In genomic region chr22:31083923-31084810, GRCh38 we compare ENCODE assay signal across 8 cellular contexts. TPM values are rescaled to one million over a fixed set of nuclear protein-coding genes. Genes with fewer than 3 reads are reported as not detected.
DNase-seq lines count a peak whose midpoint lies in the region; ATAC-seq and TF ChIP-seq lines count a peak whose summit lies in the region.

No MANE protein-coding gene starts in this region.

- H3K4me3 ChIP-seq in DND-41 (ENCODE audit: low read depth in 1 of 2, low read length in 2 of 2) = peak overlapping the region; percentile 70 to 87
- peak overlapping the region; percentile 66 for H3K4me3 ChIP-seq in HUES6 (ENCODE audit: low read depth, low read length)
- H3K4me3 ChIP-seq in tibial artery = peak overlapping the region; percentile 90 to 92
- no peak overlapping the region for H3K4me3 ChIP-seq in Caco-2 (ENCODE audit: low read depth, low read length)

- no peaks in the 10 kb centered on the region for H3K9me3 ChIP-seq in DND-41 (ENCODE audit: insufficient read depth, low read length, severe bottlenecking)
- H3K9me3 ChIP-seq in HUES6 (ENCODE audit: control insufficient read depth, insufficient read depth, low read depth, low read length) = no peaks in the 10 kb centered on the region
- no peaks in the 10 kb centered on the region for H3K9me3 ChIP-seq in tibial artery
- no peaks in the 10 kb centered on the region for H3K9me3 ChIP-seq in Caco-2

- H3K4me1 ChIP-seq in DND-41 (ENCODE audit: insufficient read depth, low read length) (peaks cover 51% of the 10 kb centered on the region), HUES6 (ENCODE audit: control insufficient read depth, insufficient read depth, low read length) (peaks cover 37% of the 10 kb centered on the region), tibial artery (peaks cover 0 to 74% (median 63%) of the 10 kb centered on the region in 4 donors), Caco-2 (peaks cover 31% of the 10 kb centered on the region)

- H3K27me3 ChIP-seq in DND-41 (ENCODE audit: insufficient read depth, low read length, poor library complexity) (no peaks in the 10 kb centered on the region), HUES6 (ENCODE audit: control insufficient read depth, insufficient read depth, low read length) (no peaks in the 10 kb centered on the region), tibial artery (no peaks in the 10 kb centered on the region), Caco-2 (replicated peaks; ENCODE audit: control insufficient read depth, insufficient read depth, low read length) (no peaks in the 10 kb centered on the region)

- H3K27me3 Mint-ChIP-seq in Caco-2 (ENCODE audit: insufficient read depth, unreplicated experiment) = no peaks in the 10 kb centered on the region

- no peaks in the 10 kb centered on the region for H3K9me3 Mint-ChIP-seq in Caco-2 (ENCODE audit: unreplicated experiment)

- H3K36me3 ChIP-seq in DND-41 (ENCODE audit: insufficient read depth, low read length) (peaks cover 23% of the 10 kb centered on the region), HUES6 (ENCODE audit: control insufficient read depth, insufficient read depth, low read length) (peaks cover 4% of the 10 kb centered on the region; the same call in 1 of the 2 replicates), tibial artery (peaks cover 53 to 58% (median 54%) of the 10 kb centered on the region in 3 donors), Caco-2 (ENCODE audit: control insufficient read depth, insufficient read depth, low read length) (peaks cover 1% of the 10 kb centered on the region)

- no peaks in the 10 kb centered on the region; the same call in 1 of the 2 replicates for H4K20me1 ChIP-seq in DND-41 (ENCODE audit: insufficient read depth, low read length)

- no TSS peak for BruUV-seq in Caco-2 (replicated peaks; lab: Mats Ljungman, UMichigan)

- peak overlapping the region; percentile 99 for H2AFZ ChIP-seq in DND-41 (ENCODE audit: low read depth, low read length)

- intact Hi-C loops in tibial artery (cut with DNase I; ENCODE audit: low total_unique reads) (loop anchor here (2.0 to 5.0 kb wide), 2 partner anchors 47 to 115 kb away; partner anchors contain the start of genes MORC2 and TUG1), Caco-2 (cut with micrococcal nuclease; ENCODE audit: unreplicated experiment) (no loop called here)

- H3K4me2 ChIP-seq in DND-41 (ENCODE audit: insufficient read depth, low read length) = peak overlapping the region; percentile 99

- no peak for DNase-seq in DND-41
- peak; percentile 36 for DNase-seq in astrocyte of the hippocampus (ENCODE audit: low read depth, low spot score)
- peak; percentile 58 for DNase-seq in left lobe of liver (ENCODE audit: low spot score)
- no peak for DNase-seq in tibial artery
- DNase-seq in Caco-2 = no peak

- H3K9ac ChIP-seq in DND-41 (ENCODE audit: low read depth, low read length) (peak overlapping the region; percentile 92), HUES6 (ENCODE audit: low read length) (peak overlapping the region; percentile 86)

- peaks cover 19% of the 10 kb centered on the region for H3K4me1 Mint-ChIP-seq in Caco-2 (ENCODE audit: low read depth, unreplicated experiment)

- H3K79me2 ChIP-seq in DND-41 (ENCODE audit: insufficient read depth, low read length) = peaks cover 23% of the 10 kb centered on the region

- TF ChIP-seq CTCF in DND-41 (IDR thresholded peaks at IDR 0.05; ENCODE audit: borderline replicate concordance, extremely low read depth, low read length, poor library complexity, severe bottlenecking) = no peak
- TF ChIP-seq CTCF in tibial artery (IDR thresholded peaks at IDR 0.05) = no peak
- no peak for TF ChIP-seq CTCF in Caco-2 (IDR thresholded peaks at IDR 0.05; ENCODE audit: insufficient read depth in 1 of 2, low read depth in 1 of 2, low read length in 1 of 2, severe bottlenecking in 1 of 2, unreplicated experiment in 1 of 2)

- no peak overlapping the region for H3K27ac Mint-ChIP-seq in Caco-2 (ENCODE audit: unreplicated experiment)

- H3K36me3 Mint-ChIP-seq in Caco-2 (ENCODE audit: insufficient read depth, unreplicated experiment) = peaks cover 39% of the 10 kb centered on the region

- CTCF ChIA-PET in Caco-2 (lab: Charles Lee) = no interaction called here

- ATAC-seq in DND-41 (ENCODE audit: insufficient read depth, low read depth) = peak; percentile 3
- no peak for ATAC-seq in left lobe of liver
- no peak for ATAC-seq in HG02870 (IDR thresholded peaks at IDR 0.05; ENCODE audit: unreplicated experiment)
- no peak for ATAC-seq in GM19467 (IDR thresholded peaks at IDR 0.05; ENCODE audit: unreplicated experiment)

- peak overlapping the region; percentile 93 for H3K27ac ChIP-seq in DND-41 (ENCODE audit: low read length)
- H3K27ac ChIP-seq in HUES6 (ENCODE audit: low read depth, low read length) = peak overlapping the region; percentile 96
- peak overlapping the region; percentile 99 to 100 for H3K27ac ChIP-seq in tibial artery

- POLR2A ChIA-PET in Caco-2 (lab: Charles Lee) = no interaction called here

- H3K4me3 Mint-ChIP-seq in Caco-2 (ENCODE audit: unreplicated experiment) = no peak overlapping the region

RNA-seq across cellular contexts. Expression of gene SMTN, which starts 3.0 kb away (rescaled TPM):
- 20.9 TPM for total RNA-seq in left lobe of liver
- total RNA-seq in Caco-2 (2022) = 69.8 and 71.0 TPM in 2 replicates

RNA-seq across cellular contexts. Expression of gene SELENOM, which starts 23.2 kb away (rescaled TPM):
- total RNA-seq in left lobe of liver (7.0 TPM), Caco-2 (2022) (1.3 and 2.0 TPM in 2 replicates)

RNA-seq across cellular contexts. Expression of gene INPP5J, which starts 38.6 kb away (rescaled TPM):
- total RNA-seq in left lobe of liver (0.25 TPM), Caco-2 (2022) (6.8 and 7.8 TPM in 2 replicates)

RNA-seq across cellular contexts. Expression of gene PLA2G3, which starts 56.1 kb away (rescaled TPM):
- not detected for total RNA-seq in left lobe of liver
- total RNA-seq in Caco-2 (2022) = not detected in 2 replicates

Comparison
In these comparisons a context has a peak if more than half of its experiments do, and no peak if none do; other contexts are left out.
1. DNase-seq: peak in astrocyte of the hippocampus (single experiment) and left lobe of liver (single experiment); none in DND-41 (single experiment), tibial artery (0 of 2) and Caco-2 (0 of 2).
2. Peak in every context shown above with its lines, with median percentiles within 50 percentile points of each other: H3K27ac ChIP-seq.